14 cellular contexts compared by ENCODE assay signal in the genomic region with DNA sequence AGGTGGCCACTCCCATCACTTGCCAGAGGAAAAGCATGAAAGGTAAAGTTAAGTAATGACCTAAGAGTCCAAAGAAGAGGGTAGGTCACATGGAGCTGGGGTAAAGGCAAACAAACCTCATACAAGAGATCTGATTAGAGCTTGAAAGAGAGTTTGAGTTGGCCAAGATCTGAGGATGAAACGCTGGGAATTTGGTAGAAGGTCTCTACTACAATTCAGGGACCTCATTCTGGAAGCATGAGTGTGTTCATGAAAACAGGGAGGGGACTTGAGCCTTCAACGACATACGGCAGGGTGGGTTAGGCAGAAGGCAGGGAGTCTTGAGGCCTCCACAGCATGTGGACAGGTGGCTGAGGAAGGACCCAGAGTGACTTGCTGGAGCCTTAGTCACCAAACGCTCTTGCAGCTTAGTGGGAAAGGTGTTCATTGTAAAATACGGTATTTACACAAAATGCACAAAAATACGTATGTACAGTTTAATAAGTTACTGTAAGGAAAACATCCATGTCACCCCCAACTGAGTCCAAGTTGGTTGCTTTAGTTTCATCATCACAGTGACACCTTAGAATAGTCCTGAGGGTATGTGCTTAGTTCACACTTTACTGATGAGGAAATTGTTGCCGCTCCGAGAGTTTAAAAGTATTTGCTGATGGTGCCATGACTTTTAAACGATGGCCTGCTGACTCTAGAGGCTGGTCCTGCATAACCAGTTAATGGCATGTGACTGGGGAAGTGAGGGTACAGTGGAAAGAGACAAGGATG. TPM values are rescaled to one million over a fixed set of nuclear protein-coding genes. Genes with fewer than 3 reads are reported as not detected.
DNase-seq lines count a peak whose midpoint lies in the region; ATAC-seq and TF ChIP-seq lines count a peak whose summit lies in the region.
"Had no signal": no experiment of that assay in that cellular context is flagged by ENCODE, and none has a peak within 500 bp of the region (broad histone marks: within the 10 kb centered on the region; RNA-seq: fewer than 3 reads in every experiment).

No MANE protein-coding gene starts in this region.

- no peaks in the 10 kb centered on the region for H3K9me3 Mint-ChIP-seq in nephron progenitor cell

- no peak for ATAC-seq in T-helper 17 cell
- ATAC-seq in HG02870 (IDR thresholded peaks at IDR 0.05; ENCODE audit: unreplicated experiment) = no peak
- ATAC-seq: PC-3, SK-N-SH treated with all-trans-retinoic acid at 6 μM for 48 hours had no signal

- H3K4me1 Mint-ChIP-seq in nephron progenitor cell = peaks cover 22% of the 10 kb centered on the region
- peaks cover 4% of the 10 kb centered on the region for H3K4me1 Mint-ChIP-seq in T-helper 17 cell

- H3K4me3 ChIP-seq in epithelial cell of proximal tubule (ENCODE audit: low read depth, low read length) = no peak overlapping the region

- peak; percentile 52 for DNase-seq in ACHN
- DNase-seq in HT-29 (ENCODE audit: low spot score) = peak; percentile 57
- peak; percentile 71 for DNase-seq in epithelial cell of proximal tubule (ENCODE audit: low read depth)
- no peak for DNase-seq in nephron progenitor cell
- no peak for DNase-seq in T-helper 17 cell
- no peak for DNase-seq in cerebellar nuclear complex (lab: John Stamatoyannopoulos, UW)
- DNase-seq in ureter (ENCODE audit: low spot score) = no peak
- DNase-seq: NCI-H1930; NCI-H524 treated with DMSO at 0.1 percent for 48 hours; PC-3; posterior cingulate gyrus; stimulated activated CD4-positive, alpha-beta T cell treated with anti-CD3 and anti-CD28 coated beads, Interleukin-15, amount 100 ng/mL, for 24 hours had no signal

- H3K27ac Mint-ChIP-seq in nephron progenitor cell = peak overlapping the region; percentile 52
- H3K27ac Mint-ChIP-seq in T-helper 17 cell = no peak overlapping the region

- no peak overlapping the region for H3K4me3 Mint-ChIP-seq in nephron progenitor cell
- no peak overlapping the region for H3K4me3 Mint-ChIP-seq in T-helper 17 cell

- H3K27me3 Mint-ChIP-seq in nephron progenitor cell (ENCODE audit: low read depth, poor library complexity) (no peaks in the 10 kb centered on the region), T-helper 17 cell (no peaks in the 10 kb centered on the region)

- no peaks in the 10 kb centered on the region for H3K9me3 ChIP-seq in T-helper 17 cell (ENCODE audit: control insufficient read depth, low read length, poor library complexity, severe bottlenecking)

- peaks cover 62% of the 10 kb centered on the region for H3K36me3 Mint-ChIP-seq in nephron progenitor cell (ENCODE audit: low read depth)
- H3K36me3 Mint-ChIP-seq in T-helper 17 cell (ENCODE audit: low read depth) = peaks cover 5% of the 10 kb centered on the region

- in situ Hi-C loops in ACHN (cut with HindIII; ENCODE audit: low pct_ligation_motif_present, low pct_unique_long_range_greater_than_20kb, low sequenced_read_pairs) = no loop called here

- TF ChIP-seq CTCF in epithelial cell of proximal tubule (conservative IDR thresholded peaks at IDR 0.05; ENCODE audit: low read depth, low read length) = no peak
- TF ChIP-seq CTCF in nephron progenitor cell (IDR thresholded peaks at IDR 0.05) = no peak

RNA-seq across cellular contexts. Expression of gene FARP2, which starts 5.0 kb away (rescaled TPM):
- total RNA-seq in HT-29 (2014; rRNA removed; shearing (Covaris generic)) = 53.7 and 54.1 TPM in 2 replicates
- total RNA-seq in epithelial cell of proximal tubule = 34.2 and 43.3 TPM in 2 replicates
- total RNA-seq in T-helper 17 cell = 10 to 100 TPM; 18.0 to 28.1 TPM
- 120 TPM for total RNA-seq in ureter

RNA-seq across cellular contexts. Expression of gene SEPTIN2, which starts 35.3 kb away (rescaled TPM):
- 139 and 164 TPM in 2 replicates for total RNA-seq in HT-29 (2014; rRNA removed; shearing (Covaris generic))
- total RNA-seq in epithelial cell of proximal tubule = 299 and 366 TPM in 2 replicates
- 100 to 1,000 TPM; 190 to 216 TPM for total RNA-seq in T-helper 17 cell
- total RNA-seq in ureter = 480 TPM

RNA-seq across cellular contexts. Expression of gene HDLBP, which starts 35.6 kb away (rescaled TPM):
- 461 and 493 TPM in 2 replicates for total RNA-seq in HT-29 (2014; rRNA removed; shearing (Covaris generic))
- total RNA-seq in epithelial cell of proximal tubule (326 and 374 TPM in 2 replicates), T-helper 17 cell (100 to 1,000 TPM; 136 to 175 TPM), ureter (526 TPM)

Comparison
In these comparisons a context has a peak if more than half of its experiments do, and no peak if none do; other contexts are left out.
1. DNase-seq: peak in ACHN (single experiment), HT-29 (single experiment) and epithelial cell of proximal tubule (single experiment); none in nephron progenitor cell (single experiment), T-helper 17 cell (0 of 3), cerebellar nuclear complex (0 of 2) and ureter (single experiment).